ENCODE assay signal across 27 cellular contexts in the genomic region with DNA sequence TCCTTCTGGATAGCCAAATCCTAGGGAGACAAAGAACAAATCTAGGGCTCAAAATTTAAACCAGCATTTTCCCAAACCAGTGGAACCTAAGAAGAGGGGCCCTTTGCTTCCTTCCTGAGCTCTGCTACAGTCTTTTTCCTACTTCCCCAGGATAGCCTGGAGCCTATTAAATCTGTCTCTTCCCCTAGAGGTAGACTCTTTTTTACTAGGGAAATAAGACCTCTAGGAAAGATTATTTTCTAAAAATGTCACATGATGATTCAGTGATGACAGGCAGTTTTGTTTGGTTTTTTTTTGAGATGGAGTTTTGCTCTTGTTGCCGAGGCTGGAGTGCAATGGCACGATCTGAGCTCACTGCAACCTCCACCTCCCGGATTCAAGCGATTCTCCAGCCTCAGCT. TPM values are rescaled to one million over a fixed set of nuclear protein-coding genes. Genes with fewer than 3 reads are reported as not detected.
"Had no signal": no experiment of that assay in that cellular context is flagged by ENCODE, and none has a peak within 500 bp of the region (broad histone marks: within the 10 kb centered on the region; RNA-seq: fewer than 3 reads in every experiment).

No MANE protein-coding gene starts in this region.

- DNase-seq: activated CD4-positive, alpha-beta T cell treated with anti-CD3 and anti-CD28 coated beads for 1 hour; activated CD8-positive, alpha-beta memory T cell treated with anti-CD3 and anti-CD28 coated beads for 24 hours; activated gamma-delta T cell treated with Interleukin-2 at 50 U/mL for 16 hours; activated T-cell treated with anti-CD3 and anti-CD28 coated beads, Interleukin-2, amount 50 U/mL, for 1 hour; central memory CD4-positive, alpha-beta T cell; foreskin keratinocyte; heart left ventricle; hypothalamus; immature natural killer cell; kidney; left colon; mammary epithelial cell; ovary; psoas muscle; small intestine; stimulated activated CD4-positive, alpha-beta T cell treated with anti-CD3 and anti-CD28 coated beads, Interleukin-4, amount 100 ng/mL, for 24 hours; stomach; T-helper 1 cell; tibial artery had no signal

- H3K27ac ChIP-seq: breast epithelium, foreskin keratinocyte, heart left ventricle, neutrophil, ovary, psoas muscle, sigmoid colon, stomach, tibial artery had no signal

- H3K36me3 ChIP-seq: ovary had no signal

- H3K4me1 ChIP-seq: breast epithelium, foreskin keratinocyte, heart left ventricle, sigmoid colon, stomach, tibial artery had no signal

- ATAC-seq: activated T-helper 17 cell treated with anti-CD3 and anti-CD28 coated beads, Interleukin-2, amount 50 U/mL, for 72 hours; esophagus mucosa; foreskin keratinocyte; heart left ventricle; left colon; psoas muscle; stimulated activated effector memory CD8-positive, alpha-beta T cell treated with anti-CD3 and anti-CD28 coated beads, Interleukin-12 subunit alpha, Interleukin-12 subunit beta, amount 100 ng/mL, for 72 hours had no signal

- H3K27me3 ChIP-seq: breast epithelium, foreskin keratinocyte, heart left ventricle, neutrophil, ovary, sigmoid colon, stomach, tibial artery had no signal

- H3K4me3 ChIP-seq: breast epithelium, heart left ventricle, ovary, psoas muscle, sigmoid colon, stomach, tibial artery had no signal

- H3K4me3 Mint-ChIP-seq: activated T-helper 17 cell treated with anti-CD3 and anti-CD28 coated beads, Interleukin-2, amount 50 U/mL, for 72 hours; immature natural killer cell; nephron; stimulated activated effector memory CD8-positive, alpha-beta T cell treated with anti-CD3 and anti-CD28 coated beads, Interleukin-12 subunit alpha, Interleukin-12 subunit beta, amount 100 ng/mL, for 72 hours had no signal

- H3K27ac Mint-ChIP-seq: nephron; stimulated activated effector memory CD8-positive, alpha-beta T cell treated with anti-CD3 and anti-CD28 coated beads, Interleukin-12 subunit alpha, Interleukin-12 subunit beta, amount 100 ng/mL, for 72 hours had no signal

- H3K9me3 ChIP-seq: breast epithelium, heart left ventricle, neutrophil, ovary, psoas muscle, sigmoid colon, stomach, tibial artery had no signal

- H3K27me3 Mint-ChIP-seq: activated T-helper 17 cell treated with anti-CD3 and anti-CD28 coated beads, Interleukin-2, amount 50 U/mL, for 72 hours had no signal

- H3K9me3 Mint-ChIP-seq: activated naive CD4-positive, alpha-beta T cell treated with anti-CD3 and anti-CD28 coated beads, Interleukin-2, amount 50 U/mL, for 72 hours; activated T-helper 17 cell treated with anti-CD3 and anti-CD28 coated beads, Interleukin-2, amount 50 U/mL, for 72 hours; immature natural killer cell; nephron; stimulated activated effector memory CD8-positive, alpha-beta T cell treated with anti-CD3 and anti-CD28 coated beads, Interleukin-12 subunit alpha, Interleukin-12 subunit beta, amount 100 ng/mL, for 72 hours had no signal

- H3K36me3 Mint-ChIP-seq: activated naive CD4-positive, alpha-beta T cell treated with anti-CD3 and anti-CD28 coated beads, Interleukin-2, amount 50 U/mL, for 72 hours had no signal

- H3K4me1 Mint-ChIP-seq: activated T-helper 17 cell treated with anti-CD3 and anti-CD28 coated beads, Interleukin-2, amount 50 U/mL, for 72 hours; nephron; stimulated activated effector memory CD8-positive, alpha-beta T cell treated with anti-CD3 and anti-CD28 coated beads, Interleukin-12 subunit alpha, Interleukin-12 subunit beta, amount 100 ng/mL, for 72 hours had no signal

RNA-seq across cellular contexts. Expression of a gene that starts 33.2 kb away (rescaled TPM):
- total RNA-seq: psoas muscle had no signal
